13 cellular contexts compared by ENCODE assay signal in the genomic region with DNA sequence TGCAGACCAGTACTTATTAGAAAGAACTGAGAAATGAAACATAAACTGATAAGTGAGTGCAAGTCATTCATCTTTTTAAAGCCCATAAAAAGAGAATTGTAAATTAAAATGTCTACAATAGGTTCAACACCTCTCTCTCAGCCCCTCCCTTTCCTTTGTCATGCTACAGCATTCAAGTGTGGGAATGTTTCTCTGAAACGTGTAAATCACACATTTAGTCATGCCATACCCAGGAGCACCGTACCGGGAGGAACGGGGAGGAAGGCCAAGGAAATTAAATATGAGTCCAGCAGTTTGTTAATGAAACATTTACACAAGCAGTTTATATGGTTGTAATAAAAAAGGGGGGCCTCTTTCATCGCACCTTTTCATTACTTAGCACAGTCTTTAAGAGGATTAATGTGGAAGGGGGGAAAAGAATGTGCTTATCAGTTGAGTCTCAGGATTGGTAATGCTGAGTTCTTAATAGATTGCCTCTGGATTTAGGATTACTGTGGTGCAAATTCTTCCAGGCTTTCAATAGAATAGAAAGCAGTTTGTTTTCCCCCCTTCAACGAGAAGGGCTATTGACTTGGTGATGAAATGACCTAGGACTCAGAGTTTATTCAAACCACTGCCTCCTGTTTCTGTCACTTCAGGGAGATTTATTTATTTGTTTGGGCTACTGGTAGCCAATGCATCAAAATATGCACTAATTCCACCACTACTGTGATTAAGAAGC.
DNase-seq lines count a peak whose midpoint lies in the region; ATAC-seq, FAIRE-seq and TF ChIP-seq lines count a peak whose summit lies in the region.
"Had no signal": no experiment of that assay in that cellular context is flagged by ENCODE, and none has a peak within 500 bp of the region (broad histone marks: within the 10 kb centered on the region; RNA-seq: fewer than 3 reads in every experiment).

No MANE protein-coding gene starts in this region.

- H3K9ac ChIP-seq in BLaER1 (peak overlapping the region; percentile 70), kidney (ENCODE audit: low read length in 2 of 2) (no peak overlapping the region)

- H3K4me2 ChIP-seq in BLaER1, result peak overlapping the region; percentile 79

- FAIRE-seq in kidney (lab: Jason Lieb, UNC), result no peak

- no peak for TF ChIP-seq CTCF in kidney (IDR thresholded peaks at IDR 0.05; ENCODE audit: borderline replicate concordance, extremely low read depth, insufficient read depth)

- H3K4me1 ChIP-seq in BLaER1, result peaks cover 65% of the 10 kb centered on the region
- peaks cover 0 to 2% of the 10 kb centered on the region in 2 donors for H3K4me1 ChIP-seq in kidney (ENCODE audit: control insufficient read depth in 1 of 2, insufficient read depth in 1 of 2, low read depth in 1 of 2, low read length in 2 of 2)

- no peaks in the 10 kb centered on the region for H3K27me3 ChIP-seq in BLaER1
- H3K27me3 ChIP-seq: brain microvascular endothelial cell, tibial nerve had no signal

- ATAC-seq in GM21619 (IDR thresholded peaks at IDR 0.05; ENCODE audit: unreplicated experiment) (peak; percentile 7), HG03039 (IDR thresholded peaks at IDR 0.05; ENCODE audit: unreplicated experiment) (no peak)
- ATAC-seq: HCT116 had no signal

- DNase-seq in NCI-H748 treated with DMSO at 0.1 percent for 48 hours (lab: John Stamatoyannopoulos, UW), result peak; percentile 64
- peak; percentile 44 for DNase-seq in globus pallidus (ENCODE audit: low spot score)
- DNase-seq in kidney, result no peak
- DNase-seq in GM19240 (ENCODE audit: insufficient read length, low spot score), result no peak
- no peak for DNase-seq in activated CD8-positive, alpha-beta memory T cell treated with anti-CD3 and anti-CD28 coated beads for 24 hours
- DNase-seq: activated CD4-positive, CD25-positive, alpha-beta regulatory T cell treated with anti-CD3 and anti-CD28 coated beads, Interleukin-2, amount 50 U/mL, for 72 hours; brain microvascular endothelial cell had no signal

- no peaks in the 10 kb centered on the region for H4K20me1 ChIP-seq in BLaER1

- H3K4me3 ChIP-seq in BLaER1, result peak overlapping the region; percentile 57
- no peak overlapping the region for H3K4me3 ChIP-seq in kidney (ENCODE audit: low read length in 2 of 2)
- H3K4me3 ChIP-seq: SK-N-MC, tibial nerve had no signal

- peaks cover 16% of the 10 kb centered on the region for H3K9me3 ChIP-seq in BLaER1
- H3K9me3 ChIP-seq in kidney (ENCODE audit: control insufficient read depth in 1 of 2, low read length in 2 of 2), result no peaks in the 10 kb centered on the region
- H3K9me3 ChIP-seq: tibial nerve had no signal

- intact Hi-C loops in kidney (cut with DNase I), result no loop called here

- H3K36me3 ChIP-seq in BLaER1 (no peaks in the 10 kb centered on the region; the same call in 1 of the 2 replicates), kidney (ENCODE audit: control insufficient read depth in 1 of 2, insufficient read depth in 2 of 2, low read length in 2 of 2) (no peaks in the 10 kb centered on the region)
- H3K36me3 ChIP-seq: brain microvascular endothelial cell, tibial nerve had no signal

- H3K27ac ChIP-seq in BLaER1 (peak overlapping the region; percentile 71), kidney (ENCODE audit: low read depth in 2 of 2, low read length in 2 of 2) (no peak overlapping the region)
- H3K27ac ChIP-seq: brain microvascular endothelial cell, SK-N-MC had no signal

Comparison
In these comparisons a context has a peak if more than half of its experiments do, and no peak if none do; other contexts are left out.
1. DNase-seq: peak in NCI-H748 treated with DMSO at 0.1 percent for 48 hours (single experiment) and globus pallidus (single experiment); none in kidney (single experiment), GM19240 (single experiment) and activated CD8-positive, alpha-beta memory T cell treated with anti-CD3 and anti-CD28 coated beads for 24 hours (single experiment).